ENCODE assay signal across 8 cellular contexts in the genomic region with DNA sequence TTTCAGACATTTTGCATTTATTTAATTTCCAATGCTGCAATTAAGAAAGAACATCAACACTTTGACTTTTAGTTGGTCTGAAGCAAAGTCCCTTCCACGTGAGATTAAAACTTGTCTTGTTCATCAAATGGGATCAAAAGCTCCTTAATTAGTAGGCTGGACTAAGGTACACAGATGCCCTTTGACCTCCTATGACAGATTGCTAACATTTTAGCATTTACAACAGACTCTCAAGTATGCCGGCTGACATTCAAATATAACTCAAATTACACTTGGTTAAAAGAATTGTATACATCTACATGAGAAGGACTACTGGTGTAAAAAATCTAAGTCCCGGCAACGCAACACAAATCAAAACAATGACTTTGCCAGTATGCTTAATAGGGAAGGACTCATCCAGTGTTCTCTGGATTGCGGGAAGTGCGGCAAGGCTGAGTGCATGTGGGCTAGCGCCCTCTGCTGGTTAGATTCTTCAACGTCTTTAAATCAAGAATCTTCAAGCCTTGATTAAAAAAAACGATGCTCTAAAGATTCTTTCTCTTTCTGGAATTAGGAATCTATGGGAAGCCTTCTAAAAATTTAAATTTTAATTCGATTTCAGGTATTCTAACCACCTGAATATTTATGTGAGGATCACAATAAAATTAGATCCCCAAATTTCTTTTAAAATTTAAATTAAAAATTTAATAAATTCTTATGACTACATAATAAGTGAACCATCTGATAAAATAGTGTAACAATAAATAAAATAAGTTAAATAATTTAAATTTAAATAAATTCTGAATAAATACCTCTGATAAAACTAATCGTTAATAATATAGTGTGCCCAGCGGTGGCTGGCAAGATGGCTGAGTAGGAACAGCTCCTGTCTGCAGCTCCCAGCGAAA.
DNase-seq lines count a peak whose midpoint lies in the region; ATAC-seq and TF ChIP-seq lines count a peak whose summit lies in the region.

No MANE protein-coding gene starts in this region.

- peak; percentile 54; the same call in 2 of the 3 replicates for ATAC-seq in DND-41 (ENCODE audit: insufficient read depth, low read depth)

- H3K9me3 ChIP-seq in DND-41 (ENCODE audit: insufficient read depth, low read length, severe bottlenecking) (no peaks in the 10 kb centered on the region), HEK293 (ENCODE audit: control insufficient read depth, insufficient read depth, low read depth, low read length) (no peaks in the 10 kb centered on the region), iPS-18a (ENCODE audit: control insufficient read depth, low read depth, low read length) (no peaks in the 10 kb centered on the region)

- no peak overlapping the region for H3K4me3 ChIP-seq in DND-41 (ENCODE audit: low read depth in 1 of 2, low read length in 2 of 2)
- H3K4me3 ChIP-seq in HEK293 (ENCODE audit: low read depth, low read length), result no peak overlapping the region
- H3K4me3 ChIP-seq in iPS-18a (ENCODE audit: low read length), result peak overlapping the region; percentile 42
- no peak overlapping the region for H3K4me3 ChIP-seq in skeletal muscle cell (ENCODE audit: low read depth, low read length)

- H2AFZ ChIP-seq in DND-41 (ENCODE audit: low read depth, low read length), result no peak overlapping the region

- peak; percentile 36 for DNase-seq in DND-41
- peak; percentile 28 for DNase-seq in NCI-H1417 treated with DMSO at 0.1 percent for 48 hours (lab: John Stamatoyannopoulos, UW)
- peak; percentile 55 for DNase-seq in SKM-1 treated with dmso at 0.1 percent for 144 hours (lab: John Stamatoyannopoulos, UW; ENCODE audit: unreplicated experiment)
- DNase-seq in brain pericyte (ENCODE audit: low read depth, low spot score), result peak; percentile 48
- peak; percentile 43 for DNase-seq in skeletal muscle cell (ENCODE audit: low read depth)
- no peak for DNase-seq in NK-92 (lab: John Stamatoyannopoulos, UW; ENCODE audit: unreplicated experiment)

- POLR2A ChIA-PET in HEK293 (lab: Yijun Ruan, JAX), result no interaction called here

- no peaks in the 10 kb centered on the region for H3K36me3 ChIP-seq in DND-41 (ENCODE audit: insufficient read depth, low read length)
- H3K36me3 ChIP-seq in HEK293 (ENCODE audit: control insufficient read depth in 2 of 2, insufficient read depth in 1 of 2, low read length in 2 of 2), result no peaks in the 10 kb centered on the region
- H3K36me3 ChIP-seq in iPS-18a (ENCODE audit: control insufficient read depth, low read depth, low read length), result no peaks in the 10 kb centered on the region

- CTCF ChIA-PET in HEK293 (lab: Yijun Ruan, JAX), result interaction anchor here (0.5 to 2.0 kb wide), 14 partner anchors 14 to 1179 kb away, joined by 3 to 6 read pairs (median 4); partner anchors contain the start of gene ETV1

- no peaks in the 10 kb centered on the region for H3K4me1 ChIP-seq in DND-41 (ENCODE audit: insufficient read depth, low read length)
- no peaks in the 10 kb centered on the region for H3K4me1 ChIP-seq in HEK293 (ENCODE audit: control insufficient read depth, insufficient read depth, low read length)
- peaks cover 3% of the 10 kb centered on the region for H3K4me1 ChIP-seq in iPS-18a (ENCODE audit: control insufficient read depth, low read depth, low read length)

- H3K9ac ChIP-seq in DND-41 (ENCODE audit: low read depth, low read length) (no peak overlapping the region), iPS-18a (ENCODE audit: low read length) (no peak overlapping the region)

- no peaks in the 10 kb centered on the region for H3K79me2 ChIP-seq in DND-41 (ENCODE audit: insufficient read depth, low read length)

- peak; percentile 64 for TF ChIP-seq CTCF in DND-41 (IDR thresholded peaks at IDR 0.05; ENCODE audit: borderline replicate concordance, extremely low read depth, low read length, poor library complexity, severe bottlenecking)
- TF ChIP-seq CTCF in HEK293 (tag by site-specific recombination; IDR thresholded peaks at IDR 0.05), result no peak

- H3K27ac ChIP-seq in DND-41 (ENCODE audit: low read length) (no peak overlapping the region), HEK293 (ENCODE audit: extremely low read depth, low read depth, low read length) (no peak overlapping the region), iPS-18a (ENCODE audit: low read length) (no peak overlapping the region)

- H3K27me3 ChIP-seq in DND-41 (ENCODE audit: insufficient read depth, low read length, poor library complexity) (no peaks in the 10 kb centered on the region), iPS-18a (ENCODE audit: control insufficient read depth, insufficient read depth, low read length) (no peaks in the 10 kb centered on the region)

- H4K20me1 ChIP-seq in DND-41 (ENCODE audit: insufficient read depth, low read length), result no peaks in the 10 kb centered on the region

- H3K4me2 ChIP-seq in DND-41 (ENCODE audit: insufficient read depth, low read length), result no peak overlapping the region

TF ChIP-seq in HEK293, 187 proteins besides CTCF, POLR2A, EP300 and RAD21:
- no peak for TF ChIP-seq ZNF660 (tag by site-specific recombination; IDR thresholded peaks at IDR 0.05)
- TF ChIP-seq GLI2 (tag by site-specific recombination; IDR thresholded peaks at IDR 0.05; ENCODE audit: borderline replicate concordance, low read depth), result no peak
- TF ChIP-seq IKZF3 (tag by site-specific recombination; IDR thresholded peaks at IDR 0.05), result peak; percentile 66
- no peak for TF ChIP-seq ZNF157 (tag by site-specific recombination; IDR thresholded peaks at IDR 0.05)
- TF ChIP-seq ZBTB48 (tag by site-specific recombination; IDR thresholded peaks at IDR 0.05), result no peak
- TF ChIP-seq ZNF654 (tag by site-specific recombination; IDR thresholded peaks at IDR 0.05; ENCODE audit: low read depth), result peak; percentile 64
- no peak for TF ChIP-seq ZNF571 (tag by site-specific recombination; IDR thresholded peaks at IDR 0.05)
- no peak for TF ChIP-seq ZNF623 (tag by site-specific recombination; IDR thresholded peaks at IDR 0.05)
- TF ChIP-seq OVOL3 (tag by site-specific recombination; IDR thresholded peaks at IDR 0.05), result no peak
- TF ChIP-seq PBX3 (CRISPR knock-in tag; IDR thresholded peaks at IDR 0.05), result no peak
- no peak for TF ChIP-seq ZNF555 (tag by site-specific recombination; conservative IDR thresholded peaks at IDR 0.05)
